Comparison of ENCODE assay signal across 1 cellular context in genomic region chr1:223249854-223250631, GRCh38.
TF ChIP-seq lines count a peak whose summit lies in the region.

No MANE protein-coding gene starts in this region.

TF ChIP-seq in GM12878, 131 proteins besides CTCF, POLR2A, EP300 and RAD21:
- TF ChIP-seq ZBTB33 (IDR thresholded peaks at IDR 0.05) (no peak), SMAD5 (IDR thresholded peaks at IDR 0.05; ENCODE audit: low read depth) (no peak), DPF2 (IDR thresholded peaks at IDR 0.05) (no peak), BCLAF1 (IDR thresholded peaks at IDR 0.05) (no peak), NBN (IDR thresholded peaks at IDR 0.05) (no peak), ZBTB11 (CRISPR knock-in tag; IDR thresholded peaks at IDR 0.05) (no peak), KDM1A (IDR thresholded peaks at IDR 0.05; ENCODE audit: borderline replicate concordance) (no peak), MXI1 (IDR thresholded peaks at IDR 0.05; ENCODE audit: low read depth, low read length) (no peak), KLF5 (IDR thresholded peaks at IDR 0.05; ENCODE audit: partially characterized antibody) (no peak), NRF1 (conservative IDR thresholded peaks at IDR 0.05; ENCODE audit: low read depth, low read length) (no peak), EGR1 (IDR thresholded peaks at IDR 0.05; ENCODE audit: borderline replicate concordance in 1 of 2, low read depth in 2 of 2, low read length in 2 of 2) (no peak), TARDBP (IDR thresholded peaks at IDR 0.05; ENCODE audit: borderline replicate concordance) (no peak), ZBTB40 (IDR thresholded peaks at IDR 0.05; ENCODE audit: borderline replicate concordance) (no peak), SMC3 (IDR thresholded peaks at IDR 0.05; ENCODE audit: borderline replicate concordance, low read length) (no peak), ELK1 (IDR thresholded peaks at IDR 0.05; ENCODE audit: low read depth, low read length) (no peak), MEF2A (IDR thresholded peaks at IDR 0.05; ENCODE audit: insufficient read depth, low read depth, low read length) (no peak), E2F4 (IDR thresholded peaks at IDR 0.05; ENCODE audit: low read depth, low read length) (no peak), IRF3 (IDR thresholded peaks at IDR 0.05) (no peak), RCOR1 (conservative IDR thresholded peaks at IDR 0.05; ENCODE audit: low read depth, low read length) (no peak), SIN3A (IDR thresholded peaks at IDR 0.05; ENCODE audit: low read depth, low read length) (no peak)
